ENCODE assay signal across 14 cellular contexts in genomic region chr4:2646386-2647149, GRCh38.
"Had no signal": no experiment of that assay in that cellular context is flagged by ENCODE, and none has a peak within 500 bp of the region (broad histone marks: within the 10 kb centered on the region; RNA-seq: fewer than 3 reads in every experiment).

No MANE protein-coding gene starts in this region.

- ATAC-seq: stimulated activated effector memory CD8-positive, alpha-beta T cell treated with anti-CD3 and anti-CD28 coated beads, Interleukin-12 subunit alpha, Interleukin-12 subunit beta, amount 100 ng/mL, for 72 hours; T-cell had no signal

- H3K4me3 ChIP-seq: SK-N-MC had no signal

- FAIRE-seq: endothelial cell of umbilical vein had no signal

- DNase-seq: activated B cell treated with CpG ODN at 0.5 μM for 24 hours; activated CD4-positive, alpha-beta T cell treated with anti-CD3 and anti-CD28 coated beads for 48 hours; amniotic stem cell; central memory CD4-positive, alpha-beta T cell; cortex of kidney; effector CD4-positive, alpha-beta T cell; foreskin fibroblast; stimulated activated CD4-positive, alpha-beta T cell treated with anti-CD3 and anti-CD28 coated beads, Interleukin-12 subunit alpha, Interleukin-12 subunit beta, amount 100 ng/mL, for 4 hours; stimulated activated CD4-positive, alpha-beta T cell treated with anti-CD3 and anti-CD28 coated beads, Interleukin-2, amount 100 ng/mL, for 24 hours; T1000 had no signal

- H3K27ac ChIP-seq: SK-N-MC had no signal
